ENCODE assay signal across 18 cellular contexts in the genomic region with DNA sequence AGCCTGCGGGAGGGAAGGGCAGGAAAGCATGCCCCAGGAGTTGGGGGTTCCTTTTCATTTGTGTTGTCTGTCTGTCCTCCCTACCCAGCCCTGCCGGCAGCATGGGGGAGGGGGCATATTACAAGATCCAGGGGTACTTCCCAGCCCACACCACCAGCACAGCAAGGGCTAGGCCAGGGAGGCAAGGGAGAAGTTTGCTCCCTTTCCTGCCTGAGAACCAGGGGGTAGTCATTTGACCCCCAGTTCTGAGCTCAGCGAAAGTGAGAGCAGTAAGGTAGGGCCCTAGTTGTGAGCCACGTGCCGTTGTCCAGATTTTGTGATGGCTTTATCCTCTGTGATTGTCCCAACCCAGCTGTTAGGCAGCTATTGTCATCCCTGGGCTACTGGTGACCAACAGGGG.
"Had no signal": no experiment of that assay in that cellular context is flagged by ENCODE, and none has a peak within 500 bp of the region (broad histone marks: within the 10 kb centered on the region; RNA-seq: fewer than 3 reads in every experiment).

No MANE protein-coding gene starts in this region.

- H3K27me3 ChIP-seq: pancreas, sigmoid colon, uterus had no signal

- H3K36me3 Mint-ChIP-seq: activated naive CD8-positive, alpha-beta T cell; naive B cell; stimulated activated memory B cell treated with anti-CD40 and anti-IgM and Interleukin-4, amounts not matched to agents 10 μg/mL and 1 μg/mL and 100 μg/mL, for 72 hours had no signal

- ATAC-seq: gastrocnemius medialis, heart left ventricle had no signal

- H3K4me3 Mint-ChIP-seq: activated naive CD8-positive, alpha-beta T cell; naive B cell; stimulated activated memory B cell treated with anti-CD40 and anti-IgM and Interleukin-4, amounts not matched to agents 10 μg/mL and 1 μg/mL and 100 μg/mL, for 72 hours had no signal

- H3K4me1 ChIP-seq: gastrocnemius medialis, heart left ventricle, left ventricle myocardium inferior, pancreas, spleen, uterus had no signal

- H3K4me3 ChIP-seq: gastrocnemius medialis, heart left ventricle, left ventricle myocardium inferior, mucosa of descending colon, pancreas, sigmoid colon, spleen, uterus had no signal

- H3K27ac ChIP-seq: gastrocnemius medialis, heart left ventricle, left ventricle myocardium inferior, neutrophil, pancreas, sigmoid colon, spleen, uterus, WERI-Rb-1 had no signal

- H3K36me3 ChIP-seq: gastrocnemius medialis, heart left ventricle, left ventricle myocardium inferior, neutrophil, pancreas, sigmoid colon, spleen, uterus, WERI-Rb-1 had no signal

- H3K4me1 Mint-ChIP-seq: naive B cell; stimulated activated memory B cell treated with anti-CD40 and anti-IgM and Interleukin-4, amounts not matched to agents 10 μg/mL and 1 μg/mL and 100 μg/mL, for 72 hours had no signal

- H3K27ac Mint-ChIP-seq: activated naive CD8-positive, alpha-beta T cell; naive B cell; stimulated activated memory B cell treated with anti-CD40 and anti-IgM and Interleukin-4, amounts not matched to agents 10 μg/mL and 1 μg/mL and 100 μg/mL, for 72 hours had no signal

- H3K27me3 Mint-ChIP-seq: activated naive CD8-positive, alpha-beta T cell; naive B cell; stimulated activated memory B cell treated with anti-CD40 and anti-IgM and Interleukin-4, amounts not matched to agents 10 μg/mL and 1 μg/mL and 100 μg/mL, for 72 hours had no signal

- DNase-seq: activated CD4-positive, alpha-beta T cell treated with anti-CD3 and anti-CD28 coated beads, Interleukin-2, amount 50 U/mL, for 4 hours; activated gamma-delta T cell treated with Interleukin-2 at 50 U/mL for 16 hours; dermis blood vessel endothelial cell; effector memory CD4-positive, alpha-beta T cell; gastrocnemius medialis; heart left ventricle; left ventricle myocardium inferior; mucosa of descending colon; naive B cell; pancreas; sigmoid colon; spleen; stimulated activated CD4-positive, alpha-beta T cell treated with anti-CD3 and anti-CD28 coated beads, Interleukin-4, amount 100 ng/mL, for 4 hours; uterus; WERI-Rb-1 had no signal

- H3K9me3 ChIP-seq: gastrocnemius medialis, heart left ventricle, left ventricle myocardium inferior, mucosa of descending colon, neutrophil, pancreas, sigmoid colon, spleen, uterus had no signal
